ENCODE assay signal across 1 cellular context in genomic region chr15:79922512-79923067, GRCh38.
TF ChIP-seq lines count a peak whose summit lies in the region.

No MANE protein-coding gene starts in this region.

TF ChIP-seq in HCT116, 20 proteins besides CTCF, POLR2A, EP300 and RAD21 (continued from another document):
- TF ChIP-seq REST (IDR thresholded peaks at IDR 0.05; ENCODE audit: low read depth), result no peak
- TF ChIP-seq, protein P1, sequence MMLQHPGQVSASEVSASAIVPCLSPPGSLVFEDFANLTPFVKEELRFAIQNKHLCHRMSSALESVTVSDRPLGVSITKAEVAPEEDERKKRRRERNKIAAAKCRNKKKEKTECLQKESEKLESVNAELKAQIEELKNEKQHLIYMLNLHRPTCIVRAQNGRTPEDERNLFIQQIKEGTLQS (IDR thresholded peaks at IDR 0.05), result no peak
- no peak for TF ChIP-seq YY1 (IDR thresholded peaks at IDR 0.05; ENCODE audit: extremely low read depth, insufficient replicate concordance, low read depth, low read length)
